Comparison of ENCODE assay signal across 1 cellular context in the genomic region with DNA sequence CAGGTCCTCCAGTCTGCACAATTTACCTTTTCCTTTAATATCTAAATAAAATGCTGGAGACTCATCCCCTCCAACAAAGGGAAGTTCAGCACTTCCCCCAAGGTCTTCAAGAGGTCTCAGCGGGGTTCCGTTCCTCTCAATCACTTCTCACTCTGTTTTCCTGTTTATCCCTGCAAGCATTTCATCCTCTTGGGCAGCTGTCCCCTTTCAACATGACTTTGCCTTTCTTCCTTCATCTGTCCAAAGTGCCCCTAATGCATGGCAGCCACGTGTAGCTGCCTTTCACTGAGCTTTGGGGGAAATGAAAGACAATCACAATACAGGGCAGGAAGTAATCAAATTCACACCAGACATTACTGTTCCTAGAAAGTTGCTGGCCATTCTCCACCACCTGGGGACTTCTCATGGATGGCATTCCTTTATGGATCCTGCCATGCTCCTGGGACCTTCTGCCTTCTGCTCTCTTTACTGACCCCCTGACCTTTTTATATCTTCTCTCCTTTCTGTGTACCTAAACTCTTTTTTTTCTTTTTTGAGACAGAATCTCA.
TF ChIP-seq lines count a peak whose summit lies in the region.

No MANE protein-coding gene starts in this region.

TF ChIP-seq in GM23338, 12 proteins besides CTCF, POLR2A, EP300 and RAD21:
- TF ChIP-seq, protein P1, sequence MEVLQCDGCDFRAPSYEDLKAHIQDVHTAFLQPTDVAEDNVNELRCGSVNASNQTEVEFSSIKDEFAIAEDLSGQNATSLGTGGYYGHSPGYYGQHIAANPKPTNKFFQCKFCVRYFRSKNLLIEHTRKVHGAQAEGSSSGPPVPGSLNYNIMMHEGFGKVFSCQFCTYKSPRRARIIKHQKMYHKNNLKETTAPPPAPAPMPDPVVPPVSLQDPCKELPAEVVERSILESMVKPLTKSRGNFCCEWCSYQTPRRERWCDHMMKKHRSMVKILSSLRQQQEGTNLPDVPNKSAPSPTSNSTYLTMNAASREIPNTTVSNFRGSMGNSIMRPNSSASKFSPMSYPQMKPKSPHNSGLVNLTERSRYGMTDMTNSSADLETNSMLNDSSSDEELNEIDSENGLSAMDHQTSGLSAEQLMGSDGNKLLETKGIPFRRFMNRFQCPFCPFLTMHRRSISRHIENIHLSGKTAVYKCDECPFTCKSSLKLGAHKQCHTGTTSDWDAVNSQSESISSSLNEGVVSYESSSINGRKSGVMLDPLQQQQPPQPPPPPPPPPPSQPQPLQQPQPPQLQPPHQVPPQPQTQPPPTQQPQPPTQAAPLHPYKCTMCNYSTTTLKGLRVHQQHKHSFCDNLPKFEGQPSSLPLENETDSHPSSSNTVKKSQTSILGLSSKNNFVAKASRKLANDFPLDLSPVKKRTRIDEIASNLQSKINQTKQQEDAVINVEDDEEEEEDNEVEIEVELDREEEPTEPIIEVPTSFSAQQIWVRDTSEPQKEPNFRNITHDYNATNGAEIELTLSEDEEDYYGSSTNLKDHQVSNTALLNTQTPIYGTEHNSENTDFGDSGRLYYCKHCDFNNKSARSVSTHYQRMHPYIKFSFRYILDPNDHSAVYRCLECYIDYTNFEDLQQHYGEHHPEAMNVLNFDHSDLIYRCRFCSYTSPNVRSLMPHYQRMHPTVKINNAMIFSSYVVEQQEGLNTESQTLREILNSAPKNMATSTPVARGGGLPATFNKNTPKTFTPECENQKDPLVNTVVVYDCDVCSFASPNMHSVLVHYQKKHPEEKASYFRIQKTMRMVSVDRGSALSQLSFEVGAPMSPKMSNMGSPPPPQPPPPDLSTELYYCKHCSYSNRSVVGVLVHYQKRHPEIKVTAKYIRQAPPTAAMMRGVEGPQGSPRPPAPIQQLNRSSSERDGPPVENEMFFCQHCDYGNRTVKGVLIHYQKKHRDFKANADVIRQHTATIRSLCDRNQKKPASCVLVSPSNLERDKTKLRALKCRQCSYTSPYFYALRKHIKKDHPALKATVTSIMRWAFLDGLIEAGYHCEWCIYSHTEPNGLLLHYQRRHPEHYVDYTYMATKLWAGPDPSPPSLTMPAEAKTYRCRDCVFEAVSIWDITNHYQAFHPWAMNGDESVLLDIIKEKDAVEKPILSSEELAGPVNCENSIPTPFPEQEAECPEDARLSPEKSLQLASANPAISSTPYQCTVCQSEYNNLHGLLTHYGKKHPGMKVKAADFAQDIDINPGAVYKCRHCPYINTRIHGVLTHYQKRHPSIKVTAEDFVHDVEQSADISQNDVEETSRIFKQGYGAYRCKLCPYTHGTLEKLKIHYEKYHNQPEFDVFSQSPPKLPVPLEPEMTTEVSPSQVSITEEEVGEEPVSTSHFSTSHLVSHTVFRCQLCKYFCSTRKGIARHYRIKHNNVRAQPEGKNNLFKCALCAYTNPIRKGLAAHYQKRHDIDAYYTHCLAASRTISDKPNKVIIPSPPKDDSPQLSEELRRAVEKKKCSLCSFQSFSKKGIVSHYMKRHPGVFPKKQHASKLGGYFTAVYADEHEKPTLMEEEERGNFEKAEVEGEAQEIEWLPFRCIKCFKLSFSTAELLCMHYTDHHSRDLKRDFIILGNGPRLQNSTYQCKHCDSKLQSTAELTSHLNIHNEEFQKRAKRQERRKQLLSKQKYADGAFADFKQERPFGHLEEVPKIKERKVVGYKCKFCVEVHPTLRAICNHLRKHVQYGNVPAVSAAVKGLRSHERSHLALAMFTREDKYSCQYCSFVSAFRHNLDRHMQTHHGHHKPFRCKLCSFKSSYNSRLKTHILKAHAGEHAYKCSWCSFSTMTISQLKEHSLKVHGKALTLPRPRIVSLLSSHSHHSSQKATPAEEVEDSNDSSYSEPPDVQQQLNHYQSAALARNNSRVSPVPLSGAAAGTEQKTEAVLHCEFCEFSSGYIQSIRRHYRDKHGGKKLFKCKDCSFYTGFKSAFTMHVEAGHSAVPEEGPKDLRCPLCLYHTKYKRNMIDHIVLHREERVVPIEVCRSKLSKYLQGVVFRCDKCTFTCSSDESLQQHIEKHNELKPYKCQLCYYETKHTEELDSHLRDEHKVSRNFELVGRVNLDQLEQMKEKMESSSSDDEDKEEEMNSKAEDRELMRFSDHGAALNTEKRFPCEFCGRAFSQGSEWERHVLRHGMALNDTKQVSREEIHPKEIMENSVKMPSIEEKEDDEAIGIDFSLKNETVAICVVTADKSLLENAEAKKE (CRISPR knock-in tag; IDR thresholded peaks at IDR 0.05), result no peak
- no peak for TF ChIP-seq EZH2 (IDR thresholded peaks at IDR 0.05; ENCODE audit: low read depth, unreplicated experiment)
